In genomic region chr13:49464621-49465325, GRCh38 we compare ENCODE assay signal across 12 cellular contexts.
"Had no signal": no experiment of that assay in that cellular context is flagged by ENCODE, and none has a peak within 500 bp of the region (broad histone marks: within the 10 kb centered on the region; RNA-seq: fewer than 3 reads in every experiment).

No MANE protein-coding gene starts in this region.

- DNase-seq: activated CD4-positive, alpha-beta T cell treated with anti-CD3 and anti-CD28 coated beads for 1 hour; activated CD4-positive, alpha-beta T cell treated with anti-CD3 and anti-CD28 coated beads, Interleukin-2, amount 50 U/mL, for 48 hours; activated gamma-delta T cell; activated T-cell treated with anti-CD3 and anti-CD28 coated beads, Interleukin-2, amount 50 U/mL, for 48 hours; anterior cingulate cortex; mesendoderm; nephron progenitor cell; ovary; stimulated activated CD4-positive, alpha-beta T cell treated with anti-CD3 and anti-CD28 coated beads, Interleukin-4, amount 100 ng/mL, for 4 hours; stimulated activated naive CD8-positive, alpha-beta T cell treated with anti-CD3 and anti-CD28 coated beads, Interleukin-15, amount 100 ng/mL, for 72 hours; T1000; uterus had no signal

- H3K36me3 ChIP-seq: ovary, uterus had no signal

- ATAC-seq: stimulated activated naive CD8-positive, alpha-beta T cell treated with anti-CD3 and anti-CD28 coated beads, Interleukin-15, amount 100 ng/mL, for 72 hours had no signal

- H3K27ac ChIP-seq: ovary, uterus had no signal

- H3K4me1 ChIP-seq: uterus had no signal

- H3K27me3 ChIP-seq: ovary, uterus had no signal

- H3K9me3 ChIP-seq: uterus had no signal

- H3K4me3 ChIP-seq: ovary, uterus had no signal
